Comparison of ENCODE assay signal across 14 cellular contexts in the genomic region with DNA sequence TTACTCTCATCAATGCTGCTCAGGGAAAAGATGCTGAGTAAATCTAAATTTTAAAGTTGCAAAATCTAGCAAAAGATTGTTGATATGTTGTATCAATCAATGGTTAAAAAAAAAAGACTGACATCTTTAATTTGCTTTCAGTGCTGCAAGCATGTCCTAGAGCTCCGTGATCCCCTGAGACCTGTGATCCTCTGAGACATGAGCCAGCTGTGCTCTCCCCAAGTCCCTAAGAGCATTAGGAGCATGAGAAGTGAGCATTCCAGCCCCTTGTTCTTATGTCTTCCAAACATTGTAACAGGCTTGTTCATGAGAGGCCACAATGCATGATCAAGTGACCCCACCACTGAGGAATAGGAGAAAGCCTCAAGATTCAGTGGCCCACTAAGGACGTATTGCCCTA.
DNase-seq lines count a peak whose midpoint lies in the region; ATAC-seq and TF ChIP-seq lines count a peak whose summit lies in the region.
"Had no signal": no experiment of that assay in that cellular context is flagged by ENCODE, and none has a peak within 500 bp of the region (broad histone marks: within the 10 kb centered on the region; RNA-seq: fewer than 3 reads in every experiment).

No MANE protein-coding gene starts in this region.

- no peak overlapping the region for H3K4me2 ChIP-seq in DND-41 (ENCODE audit: insufficient read depth, low read length)
- H3K4me2 ChIP-seq: A549, PC-9 had no signal

- H3K4me1 ChIP-seq in A673 (ENCODE audit: insufficient read depth, low read length, poor library complexity, severe bottlenecking) (peaks cover 86% of the 10 kb centered on the region), DND-41 (ENCODE audit: insufficient read depth, low read length) (peaks cover 56% of the 10 kb centered on the region)
- H3K4me1 ChIP-seq: A549 had no signal

- TF ChIP-seq CTCF in A673 (conservative IDR thresholded peaks at IDR 0.05; ENCODE audit: low read depth, low read length) = no peak
- TF ChIP-seq CTCF in DND-41 (IDR thresholded peaks at IDR 0.05; ENCODE audit: borderline replicate concordance, extremely low read depth, low read length, poor library complexity, severe bottlenecking) = no peak

- H3K36me3 ChIP-seq in A673 (ENCODE audit: insufficient read depth, low read length, poor library complexity, severe bottlenecking) = no peaks in the 10 kb centered on the region
- no peaks in the 10 kb centered on the region for H3K36me3 ChIP-seq in DND-41 (ENCODE audit: insufficient read depth, low read length)

- 0 out of 2 replicates have a peak overlapping the region, but pooled peaks have one; percentile 7 for H2AFZ ChIP-seq in DND-41 (ENCODE audit: low read depth, low read length)
- H2AFZ ChIP-seq: PC-9 had no signal

- peak overlapping the region; percentile 80 for H3K27ac ChIP-seq in A673 (ENCODE audit: low read depth, low read length, poor library complexity, severe bottlenecking)
- H3K27ac ChIP-seq in DND-41 (ENCODE audit: low read length) = peak overlapping the region; percentile 43
- H3K27ac ChIP-seq: A549, PC-9, SK-N-MC had no signal

- H3K9ac ChIP-seq in DND-41 (ENCODE audit: low read depth, low read length) = no peak overlapping the region

- intact Hi-C loops in A673 (cut with micrococcal nuclease; ENCODE audit: unreplicated experiment) = loop anchor here (5.0 to 10.0 kb wide), 6 partner anchors 40 to 382 kb away; a partner anchor contains a TSS

- DNase-seq in A673 (ENCODE audit: low spot score) = peak; percentile 82
- no peak for DNase-seq in DND-41
- DNase-seq in NCI-H82 treated with DMSO at 0.1 percent for 48 hours (lab: John Stamatoyannopoulos, UW; ENCODE audit: unreplicated experiment) = peak; percentile 66
- peak; percentile 36 for DNase-seq in left kidney (ENCODE audit: low read depth, low spot score)
- DNase-seq in activated CD8-positive, alpha-beta memory T cell treated with anti-CD3 and anti-CD28 coated beads, Interleukin-2, amount 50 U/mL, for 4 hours = no peak
- DNase-seq in stimulated activated naive CD8-positive, alpha-beta T cell treated with anti-CD3 and anti-CD28 coated beads, Interleukin-15, Interleukin-2, amounts not matched to agents 100 U/mL and 50 U/mL, for 24 hours = no peak
- DNase-seq: CD4-positive, alpha-beta memory T cell; NCI-H1436; NCI-H2029 treated with DMSO at 0.1 percent for 48 hours had no signal

- H3K27me3 ChIP-seq in A673 (replicated peaks; ENCODE audit: insufficient read depth, low read depth, low read length, poor library complexity) = no peaks in the 10 kb centered on the region
- peaks cover 24% of the 10 kb centered on the region for H3K27me3 ChIP-seq in DND-41 (ENCODE audit: insufficient read depth, low read length, poor library complexity)

- 0 out of 2 replicates have a peak, but pooled peaks cover 4% of the 10 kb centered on the region for H3K79me2 ChIP-seq in DND-41 (ENCODE audit: insufficient read depth, low read length)

- POLR2A ChIA-PET in A673 (lab: Charles Lee; ENCODE audit: low non-redundant PET) = interaction anchor here (0.7 to 0.9 kb wide), 2 partner anchors 54 to 81 kb away, joined by 3 to 4 read pairs; no protein-coding TSS in a partner anchor

- H3K4me3 ChIP-seq in A673 (ENCODE audit: low read depth, low read length, poor library complexity, severe bottlenecking) = no peak overlapping the region
- no peak overlapping the region for H3K4me3 ChIP-seq in DND-41 (ENCODE audit: low read depth in 1 of 2, low read length in 2 of 2)
- H3K4me3 ChIP-seq: A549, PC-9, SK-N-MC had no signal

- no peaks in the 10 kb centered on the region for H3K9me3 ChIP-seq in A673 (ENCODE audit: low read depth, low read length, poor library complexity, severe bottlenecking)
- no peaks in the 10 kb centered on the region for H3K9me3 ChIP-seq in DND-41 (ENCODE audit: insufficient read depth, low read length, severe bottlenecking)
- H3K9me3 ChIP-seq: A549 had no signal

- CTCF ChIA-PET in A673 (lab: Charles Lee) = interaction anchor here (0.6 to 3.7 kb wide), 6 partner anchors 40 to 153 kb away, joined by 3 to 47 read pairs (median 4); no protein-coding TSS in a partner anchor

- BruUV-seq in A673 (replicated peaks; lab: Mats Ljungman, UMichigan) = no TSS peak

- no peaks in the 10 kb centered on the region for H4K20me1 ChIP-seq in DND-41 (ENCODE audit: insufficient read depth, low read length)

- ATAC-seq in DND-41 (ENCODE audit: insufficient read depth, low read depth) (no peak), HG02610 (IDR thresholded peaks at IDR 0.05; ENCODE audit: unreplicated experiment) (no peak), HG02938 (IDR thresholded peaks at IDR 0.05; ENCODE audit: unreplicated experiment) (no peak)
- ATAC-seq in stimulated activated naive CD8-positive, alpha-beta T cell treated with anti-CD3 and anti-CD28 coated beads, Interleukin-15, Interleukin-2, amounts not matched to agents 100 U/mL and 50 U/mL, for 24 hours = no peak

Comparison
In these comparisons a context has a peak if more than half of its experiments do, and no peak if none do; other contexts are left out.
1. DNase-seq: peak in A673 (single experiment), NCI-H82 treated with DMSO at 0.1 percent for 48 hours (single experiment) and left kidney (single experiment); none in DND-41 (single experiment), activated CD8-positive, alpha-beta memory T cell treated with anti-CD3 and anti-CD28 coated beads, Interleukin-2, amount 50 U/mL, for 4 hours (single experiment) and stimulated activated naive CD8-positive, alpha-beta T cell treated with anti-CD3 and anti-CD28 coated beads, Interleukin-15, Interleukin-2, amounts not matched to agents 100 U/mL and 50 U/mL, for 24 hours (single experiment).